1 cellular context compared by ENCODE assay signal in genomic region chr11:57244911-57245310, GRCh38.
TF ChIP-seq lines count a peak whose summit lies in the region.

No MANE protein-coding gene starts in this region.

TF ChIP-seq in K562, 482 proteins besides CTCF, POLR2A, EP300 and RAD21 (continued from another document):
- no peak for TF ChIP-seq PRDM10 (IDR thresholded peaks at IDR 0.05; ENCODE audit: partially characterized antibody)
- TF ChIP-seq TRIM25 (IDR thresholded peaks at IDR 0.05; ENCODE audit: borderline replicate concordance): no peak
- no peak for TF ChIP-seq ZNF644 (tag; IDR thresholded peaks at IDR 0.05; ENCODE audit: low read depth)
- no peak for TF ChIP-seq MIER1 (IDR thresholded peaks at IDR 0.05; ENCODE audit: low read depth)
- TF ChIP-seq CEBPG (CRISPR knock-in tag; IDR thresholded peaks at IDR 0.05): no peak
- no peak for TF ChIP-seq CEBPG (tag; conservative IDR thresholded peaks at IDR 0.05 in 1 of 2, IDR thresholded peaks at IDR 0.05 in 1 of 2)
- TF ChIP-seq ZNF551 (CRISPR knock-in tag; IDR thresholded peaks at IDR 0.05): no peak
- TF ChIP-seq RUNX1 (IDR thresholded peaks at IDR 0.05; ENCODE audit: low read depth): no peak
- no peak for TF ChIP-seq MBD1 (CRISPR knock-in tag; IDR thresholded peaks at IDR 0.05)
- no peak for TF ChIP-seq DEAF1 (CRISPR knock-in tag; IDR thresholded peaks at IDR 0.05)
- no peak for TF ChIP-seq ZNF384 (IDR thresholded peaks at IDR 0.05; ENCODE audit: low read depth, low read length)
